25 cellular contexts compared by ENCODE assay signal in genomic region chr12:10740182-10740581, GRCh38. TPM values are rescaled to one million over a fixed set of nuclear protein-coding genes. Genes with fewer than 3 reads are reported as not detected.
DNase-seq lines count a peak whose midpoint lies in the region; ATAC-seq, FAIRE-seq and TF ChIP-seq lines count a peak whose summit lies in the region.
"Had no signal": no experiment of that assay in that cellular context is flagged by ENCODE, and none has a peak within 500 bp of the region (broad histone marks: within the 10 kb centered on the region; RNA-seq: fewer than 3 reads in every experiment).

No MANE protein-coding gene starts in this region.

- POLR2A ChIA-PET in HepG2 (lab: Yijun Ruan, JAX): no interaction called here
- POLR2A ChIA-PET in PC-3 (lab: Charles Lee; ENCODE audit: unreplicated experiment): no interaction called here

- H3K4me2 ChIP-seq in HepG2 (ENCODE audit: low read depth, low read length): no peak overlapping the region
- H3K4me2 ChIP-seq in PC-3 (ENCODE audit: low read length): peak overlapping the region; percentile 34
- no peak overlapping the region for H3K4me2 ChIP-seq in hepatocyte

- H3K4me3 ChIP-seq in HepG2 (replicated peaks in 1 of 3; ENCODE audit: insufficient read depth in 1 of 3, low read depth in 2 of 3, low read length in 3 of 3) (no peak overlapping the region), right lobe of liver (no peak overlapping the region), PC-3 (ENCODE audit: low read length) (no peak overlapping the region), hepatocyte (no peak overlapping the region), suprapubic skin (no peak overlapping the region)
- H3K4me3 ChIP-seq: testis had no signal

- CTCF ChIA-PET in HepG2 (lab: Yijun Ruan, JAX; ENCODE audit: low intra/inter-chr PET ratio, low total read pairs): no interaction called here
- CTCF ChIA-PET in PC-3 (lab: Charles Lee): no interaction called here

- H3K27ac ChIP-seq in HepG2 (ENCODE audit: extremely low read length, insufficient read depth, low read length) (no peak overlapping the region), right lobe of liver (no peak overlapping the region), PC-3 (ENCODE audit: low read length) (peak overlapping the region; percentile 60), hepatocyte (peak overlapping the region; percentile 53), suprapubic skin (no peak overlapping the region)
- H3K27ac ChIP-seq: brain microvascular endothelial cell, C4-2B, parathyroid adenoma, testis had no signal

- H3K27me3 ChIP-seq in HepG2 (ENCODE audit: control insufficient read depth in 1 of 2, insufficient read depth in 2 of 2, low read length in 2 of 2) (peaks cover 0 to 9% of the 10 kb centered on the region in 2 experiments; a peak in 1 of 5 replicates), right lobe of liver (no peaks in the 10 kb centered on the region), PC-3 (ENCODE audit: low read length) (no peaks in the 10 kb centered on the region), hepatocyte (no peaks in the 10 kb centered on the region), suprapubic skin (no peaks in the 10 kb centered on the region)
- H3K27me3 ChIP-seq: brain microvascular endothelial cell, testis had no signal

- H3K4me3 Mint-ChIP-seq in natural killer cell treated with Interleukin-12 subunit alpha and Interleukin-12 subunit beta and Interleukin-15 and Interleukin-18, amount 100 ng/mL, for 72 hours: no peak overlapping the region
- no peak overlapping the region for H3K4me3 Mint-ChIP-seq in immature natural killer cell
- H3K4me3 Mint-ChIP-seq: activated naive CD8-positive, alpha-beta T cell treated with anti-CD3 and anti-CD28 coated beads for 36 hours; activated T-helper 1 cell treated with anti-CD3 and anti-CD28 coated beads, Interleukin-12 subunit alpha, Interleukin-12 subunit beta, Interleukin-2, Interleukin-4 antibody, amounts not matched to agents 30 ng/mL and 10 ng/mL and 1 ng/mL, durations not matched to agents 14 hours and 24 hours and 36 hours; T-helper 17 cell; WTC11 had no signal

- H3F3A ChIP-seq in PC-3 (ENCODE audit: low read length, unreplicated experiment): peaks cover 4% of the 10 kb centered on the region

- no peaks in the 10 kb centered on the region for H4K20me1 ChIP-seq in HepG2 (ENCODE audit: insufficient read depth, low read length)
- H4K20me1 ChIP-seq in PC-3 (ENCODE audit: low read length): no peaks in the 10 kb centered on the region
- no peaks in the 10 kb centered on the region for H4K20me1 ChIP-seq in hepatocyte (ENCODE audit: insufficient read depth, poor library complexity, severe bottlenecking)

- TF ChIP-seq POLR2A in HepG2 (IDR thresholded peaks at IDR 0.05; ENCODE audit: insufficient read depth in 1 of 2, low read depth in 2 of 2, low read length in 2 of 2) (no peak), right lobe of liver (IDR thresholded peaks at IDR 0.05) (no peak), suprapubic skin (IDR thresholded peaks at IDR 0.05) (no peak)

- H3K9me2 ChIP-seq in PC-3 (replicated peaks; ENCODE audit: low read length) (no peaks in the 10 kb centered on the region), hepatocyte (replicated peaks; ENCODE audit: insufficient read depth) (no peaks in the 10 kb centered on the region)

- no peak for FAIRE-seq in HepG2 (lab: Jason Lieb, UNC)
- FAIRE-seq: GM18507 had no signal

- intact Hi-C loops in HepG2 (cut with micrococcal nuclease; ENCODE audit: unreplicated experiment) (no loop called here), right lobe of liver (cut with DNase I) (no loop called here), PC-3 (cut with micrococcal nuclease) (no loop called here)

- no peaks in the 10 kb centered on the region for H3K9me3 Mint-ChIP-seq in natural killer cell treated with Interleukin-12 subunit alpha and Interleukin-12 subunit beta and Interleukin-15 and Interleukin-18, amount 100 ng/mL, for 72 hours
- peaks cover 0 to 2% (median 0%) of the 10 kb centered on the region in 6 donors for H3K9me3 Mint-ChIP-seq in immature natural killer cell
- H3K9me3 Mint-ChIP-seq: activated T-helper 1 cell treated with anti-CD3 and anti-CD28 coated beads, Interleukin-12 subunit alpha, Interleukin-12 subunit beta, Interleukin-2, Interleukin-4 antibody, amounts not matched to agents 30 ng/mL and 10 ng/mL and 1 ng/mL, durations not matched to agents 14 hours and 24 hours and 36 hours; WTC11 had no signal

- no TSS peak for BruUV-seq in HepG2 (replicated peaks; lab: Mats Ljungman, UMichigan)
- BruUV-seq in PC-3 (replicated peaks; lab: Mats Ljungman, UMichigan): no TSS peak

- ATAC-seq in HepG2 (peak; percentile 68; the same call in 2 of the 3 replicates), right lobe of liver (no peak), PC-3 (peak; percentile 47)
- no peak for ATAC-seq in natural killer cell treated with Interleukin-12 subunit alpha and Interleukin-12 subunit beta and Interleukin-15 and Interleukin-18, amount 100 ng/mL, for 72 hours
- ATAC-seq: T-helper 17 cell, WTC11 had no signal

- no peak for TF ChIP-seq RAD21 in HepG2 (CRISPR knock-in tag; IDR thresholded peaks at IDR 0.05)

- H2AFZ ChIP-seq in HepG2 (ENCODE audit: low read length) (no peak overlapping the region), PC-3 (ENCODE audit: low read length) (no peak overlapping the region), hepatocyte (no peak overlapping the region)
- H2AFZ ChIP-seq: parathyroid adenoma had no signal

- no peak overlapping the region for H3K9ac ChIP-seq in HepG2 (ENCODE audit: insufficient read depth, low read depth, low read length)
- H3K9ac ChIP-seq in PC-3 (ENCODE audit: low read length): no peak overlapping the region
- H3K9ac ChIP-seq: parathyroid adenoma had no signal

- DNase-seq in HepG2 (ENCODE audit: low spot score) (peak; percentile 58), right lobe of liver (no peak), PC-3 (peak; percentile 69), hepatocyte (ENCODE audit: low spot score) (peak; percentile 47), suprapubic skin (ENCODE audit: low spot score in 2 of 2) (no peak), immature natural killer cell (no peak), SKM-1 (lab: John Stamatoyannopoulos, UW; ENCODE audit: unreplicated experiment) (no peak)
- DNase-seq in natural killer cell treated with Interleukin-12 subunit alpha and Interleukin-12 subunit beta and Interleukin-15 and Interleukin-18, amount 100 ng/mL, for 72 hours (ENCODE audit: low spot score): no peak
- DNase-seq: activated CD8-positive, alpha-beta memory T cell treated with anti-CD3 and anti-CD28 coated beads for 24 hours; activated naive CD8-positive, alpha-beta T cell treated with anti-CD3 and anti-CD28 coated beads for 36 hours; brain microvascular endothelial cell; DMS79; H7; NCI-H2029 treated with DMSO at 0.1 percent for 48 hours; NCI-H510A; SIG-M5; stimulated activated CD8-positive, alpha-beta memory T cell treated with anti-CD3 and anti-CD28 coated beads, Interleukin-4, amount 100 ng/mL, for 48 hours; T-helper 17 cell; testis had no signal

- 0% methylated on average over 1 of the region's 1 CpG for WGBS in HepG2 (ENCODE audit: low lambda C conversion rate)
- WGBS in right lobe of liver (ENCODE audit: insufficient coverage, low coverage, low lambda C conversion rate, missing lambda C conversion rate): 33% methylated on average over 1 of the region's 1 CpG
- WGBS in hepatocyte (ENCODE audit: low lambda C conversion rate, missing lambda C conversion rate): 69% methylated on average over 1 of the region's 1 CpG
- 66% methylated on average over 1 of the region's 1 CpG for WGBS in suprapubic skin

- TF ChIP-seq CTCF in HepG2 (CRISPR knock-in tag; IDR thresholded peaks at IDR 0.05): no peak
- no peak for TF ChIP-seq CTCF in right lobe of liver (IDR thresholded peaks at IDR 0.05)
- TF ChIP-seq CTCF in PC-3 (conservative IDR thresholded peaks at IDR 0.05; ENCODE audit: low read depth, low read length): no peak
- no peak for TF ChIP-seq CTCF in hepatocyte (IDR thresholded peaks at IDR 0.05; ENCODE audit: poor library complexity)
- no peak for TF ChIP-seq CTCF in suprapubic skin (IDR thresholded peaks at IDR 0.05)

- no peaks in the 10 kb centered on the region for H3K9me3 ChIP-seq in HepG2 (ENCODE audit: low read length)
- no peaks in the 10 kb centered on the region for H3K9me3 ChIP-seq in right lobe of liver
- H3K9me3 ChIP-seq in PC-3 (ENCODE audit: low read length): no peaks in the 10 kb centered on the region
- no peaks in the 10 kb centered on the region for H3K9me3 ChIP-seq in hepatocyte (ENCODE audit: low read depth)
- no peaks in the 10 kb centered on the region for H3K9me3 ChIP-seq in suprapubic skin
- H3K9me3 ChIP-seq: testis had no signal

- H3K27ac Mint-ChIP-seq in natural killer cell treated with Interleukin-12 subunit alpha and Interleukin-12 subunit beta and Interleukin-15 and Interleukin-18, amount 100 ng/mL, for 72 hours: no peak overlapping the region
- H3K27ac Mint-ChIP-seq in immature natural killer cell: no peak overlapping the region
- H3K27ac Mint-ChIP-seq: activated naive CD8-positive, alpha-beta T cell treated with anti-CD3 and anti-CD28 coated beads for 36 hours; IgD-negative memory B cell; T-helper 17 cell; WTC11 had no signal

- peaks cover 26 to 28% of the 10 kb centered on the region in 2 donors for H3K27me3 Mint-ChIP-seq in natural killer cell treated with Interleukin-12 subunit alpha and Interleukin-12 subunit beta and Interleukin-15 and Interleukin-18, amount 100 ng/mL, for 72 hours
- peaks cover 1 to 17% (median 3%) of the 10 kb centered on the region in 3 donors for H3K27me3 Mint-ChIP-seq in immature natural killer cell (ENCODE audit: low read depth in 3 of 3)
- H3K27me3 Mint-ChIP-seq: IgD-negative memory B cell had no signal

- H3K4me1 Mint-ChIP-seq in natural killer cell treated with Interleukin-12 subunit alpha and Interleukin-12 subunit beta and Interleukin-15 and Interleukin-18, amount 100 ng/mL, for 72 hours (ENCODE audit: low read depth in 2 of 2): peaks cover 3 to 6% of the 10 kb centered on the region in 2 donors
- H3K4me1 Mint-ChIP-seq in immature natural killer cell: no peaks in the 10 kb centered on the region
- H3K4me1 Mint-ChIP-seq: IgD-negative memory B cell, T-helper 17 cell, WTC11 had no signal

- H3K36me3 ChIP-seq in HepG2 (replicated peaks in 1 of 2; ENCODE audit: control insufficient read depth in 1 of 2, insufficient read depth in 2 of 2, low read length in 2 of 2) (no peaks in the 10 kb centered on the region), right lobe of liver (no peaks in the 10 kb centered on the region), PC-3 (ENCODE audit: low read depth, low read length) (no peaks in the 10 kb centered on the region), hepatocyte (replicated peaks; ENCODE audit: insufficient read depth, low read depth) (no peaks in the 10 kb centered on the region), suprapubic skin (no peaks in the 10 kb centered on the region)
- H3K36me3 ChIP-seq: brain microvascular endothelial cell had no signal

- in situ Hi-C loops in HepG2 (cut with HindIII; ENCODE audit: extremely low pct_ligation_motif_present, low pct_unique_long_range_greater_than_20kb): no loop called here

- TF ChIP-seq EP300 in HepG2 (IDR thresholded peaks at IDR 0.05; ENCODE audit: low read depth in 2 of 2, low read length in 2 of 2) (no peak), HepG2 (CRISPR knock-in tag; IDR thresholded peaks at IDR 0.05; ENCODE audit: borderline replicate concordance) (no peak), suprapubic skin (IDR thresholded peaks at IDR 0.05) (no peak)

- H3K4me1 ChIP-seq in HepG2 (ENCODE audit: insufficient read depth, low read length) (0 out of 2 replicates have a peak, but pooled peaks cover 12% of the 10 kb centered on the region), right lobe of liver (no peaks in the 10 kb centered on the region), PC-3 (ENCODE audit: insufficient read depth, low read length) (peaks cover 21% of the 10 kb centered on the region), hepatocyte (ENCODE audit: insufficient read depth) (no peaks in the 10 kb centered on the region), suprapubic skin (no peaks in the 10 kb centered on the region)
- H3K4me1 ChIP-seq: parathyroid adenoma had no signal

- no peaks in the 10 kb centered on the region for H3K36me3 Mint-ChIP-seq in natural killer cell treated with Interleukin-12 subunit alpha and Interleukin-12 subunit beta and Interleukin-15 and Interleukin-18, amount 100 ng/mL, for 72 hours
- H3K36me3 Mint-ChIP-seq in immature natural killer cell: no peaks in the 10 kb centered on the region
- H3K36me3 Mint-ChIP-seq: activated naive CD8-positive, alpha-beta T cell treated with anti-CD3 and anti-CD28 coated beads for 36 hours; WTC11 had no signal

- H3K79me2 ChIP-seq in HepG2 (ENCODE audit: insufficient read depth, low read length) (no peaks in the 10 kb centered on the region), PC-3 (ENCODE audit: low read length) (no peaks in the 10 kb centered on the region), hepatocyte (no peaks in the 10 kb centered on the region)
- H3K79me2 ChIP-seq: parathyroid adenoma had no signal

RNA-seq across cellular contexts. Expression of gene YBX3, which starts 17.1 kb away (rescaled TPM):
- total RNA-seq in HepG2 (2016; rRNA removed; fragmentation: Illumina TruSeq; extraction: Trizol): 62.6 and 77.5 TPM in 2 replicates
- 196 and 201 TPM in 2 replicates for total RNA-seq in HepG2 (2016; cell fraction: cytosol; rRNA removed; fragmentation: Illumina TruSeq; extraction: Trizol; ENCODE audit: low read depth)
- total RNA-seq in HepG2 (2016; cell fraction: insoluble cytoplasmic fraction; rRNA removed; fragmentation: Illumina TruSeq; extraction: Trizol): 52.0 and 76.4 TPM in 2 replicates
- total RNA-seq in HepG2 (2016; cell fraction: membrane; rRNA removed; fragmentation: Illumina TruSeq; extraction: Trizol): 193 and 202 TPM in 2 replicates
- total RNA-seq in HepG2 (2016; cell fraction: nucleus; rRNA removed; fragmentation: Illumina TruSeq; extraction: Trizol): 85.5 and 101 TPM in 2 replicates
- 99.6 and 107 TPM in 2 replicates for polyA plus RNA-seq in HepG2 (2011; rRNA removed)
- polyA plus RNA-seq in HepG2 (2011; cell fraction: cytosol; rRNA removed): 78.6 and 78.7 TPM in 2 replicates
- polyA plus RNA-seq in HepG2 (2011; cell fraction: nucleus; rRNA removed): 376 and 410 TPM in 2 replicates
- 107 and 155 TPM in 2 replicates for polyA plus RNA-seq in HepG2 (2012)
- polyA plus RNA-seq in HepG2 (2016; cell fraction: cytosol; fragmentation: Illumina TruSeq; extraction: Trizol; ENCODE audit: low read depth): 380 and 410 TPM in 2 replicates
- 105 and 112 TPM in 2 replicates for polyA plus RNA-seq in HepG2 (2016; cell fraction: insoluble cytoplasmic fraction; fragmentation: Illumina TruSeq; extraction: Trizol; ENCODE audit: low read depth)
- 302 and 346 TPM in 2 replicates for polyA plus RNA-seq in HepG2 (2016; cell fraction: membrane; fragmentation: Illumina TruSeq; extraction: Trizol; ENCODE audit: low read depth)
- 178 and 216 TPM in 2 replicates for polyA plus RNA-seq in HepG2 (2016; cell fraction: nucleus; fragmentation: Illumina TruSeq; extraction: Trizol; ENCODE audit: insufficient read depth, low read depth)
- 56.6 and 119 TPM in 2 replicates for polyA minus RNA-seq in HepG2 (2011; rRNA and poly(A)+ RNA removed; ENCODE audit: low replicate concordance)
- 28.9 and 30.7 TPM in 2 replicates for polyA minus RNA-seq in HepG2 (2011; cell fraction: cytosol; rRNA and poly(A)+ RNA removed)
- polyA minus RNA-seq in HepG2 (2011; cell fraction: nucleus; rRNA and poly(A)+ RNA removed): 154 and 197 TPM in 2 replicates
- total RNA-seq in right lobe of liver: 10 to 100 TPM; 16.0 to 34.2 (median 23.2) TPM
- total RNA-seq in PC-3 (2014; rRNA removed): 85.9 and 104 TPM in 2 replicates
- total RNA-seq in hepatocyte: 66.7 and 83.4 TPM in 2 replicates
- 218 and 237 TPM in 2 replicates for polyA plus RNA-seq in hepatocyte
- 100 to 1,000 TPM; 610 to 832 (median 677) TPM for total RNA-seq in suprapubic skin
- 100 to 1,000 TPM; 147 to 210 TPM for total RNA-seq in natural killer cell treated with Interleukin-12 subunit alpha and Interleukin-12 subunit beta and Interleukin-15 and Interleukin-18, amount 100 ng/mL, for 72 hours
- polyA plus RNA-seq in immature natural killer cell: 1 to 10 TPM; 1.5 to 8.2 (median 4.7) TPM

Comparison
In these comparisons a context has a peak if more than half of its experiments do, and no peak if none do; other contexts are left out.
1. ATAC-seq: peak in HepG2 (single experiment) and PC-3 (single experiment); none in right lobe of liver (0 of 4) and natural killer cell treated with Interleukin-12 subunit alpha and Interleukin-12 subunit beta and Interleukin-15 and Interleukin-18, amount 100 ng/mL, for 72 hours (0 of 2).
2. DNase-seq: peak in HepG2 (single experiment), PC-3 (single experiment) and hepatocyte (single experiment); none in right lobe of liver (0 of 3), suprapubic skin (0 of 2), natural killer cell treated with Interleukin-12 subunit alpha and Interleukin-12 subunit beta and Interleukin-15 and Interleukin-18, amount 100 ng/mL, for 72 hours (single experiment), immature natural killer cell (0 of 3) and SKM-1 (single experiment).
3. H3K27ac ChIP-seq: peak in PC-3 (single experiment) and hepatocyte (single experiment); none in HepG2 (single experiment), right lobe of liver (0 of 3) and suprapubic skin (single experiment).